9 cellular contexts compared by ENCODE assay signal in genomic region chr19:51108805-51109146, GRCh38. TPM values are rescaled to one million over a fixed set of nuclear protein-coding genes. Genes with fewer than 3 reads are reported as not detected.
A peak's percentile ranks its signal among the peaks of the same experiment; 100 is the strongest.
DNase-seq lines count a peak whose midpoint lies in the region; ATAC-seq, FAIRE-seq and TF ChIP-seq lines count a peak whose summit lies in the region.
"Had no signal": no experiment of that assay in that cellular context is flagged by ENCODE, and none has a peak within 500 bp of the region (broad histone marks: within the 10 kb centered on the region; RNA-seq: fewer than 3 reads in every experiment).

No MANE protein-coding gene starts in this region.

- no peaks in the 10 kb centered on the region for H3K27me3 Mint-ChIP-seq in T-helper 1 cell treated with Interleukin-12 subunit alpha and Interleukin-12 subunit beta and Interleukin-4 antibody, amounts not matched to agents 30 μg/mL and 1 μg/mL, for 36 hours (ENCODE audit: low read depth)
- H3K27me3 Mint-ChIP-seq in activated B cell treated with CpG ODN at 0.5 μM for 24 hours = peaks cover 2% of the 10 kb centered on the region

- TF ChIP-seq CTCF in activated B cell treated with CpG ODN at 0.5 μM for 24 hours (IDR thresholded peaks at IDR 0.05) = no peak
- no peak for TF ChIP-seq CTCF in right atrium auricular region (IDR thresholded peaks at IDR 0.05)

- peaks cover 16% of the 10 kb centered on the region for H3K36me3 Mint-ChIP-seq in T-helper 1 cell treated with Interleukin-12 subunit alpha and Interleukin-12 subunit beta and Interleukin-4 antibody, amounts not matched to agents 30 μg/mL and 1 μg/mL, for 36 hours (ENCODE audit: low read depth)
- H3K36me3 Mint-ChIP-seq in activated B cell treated with CpG ODN at 0.5 μM for 24 hours (ENCODE audit: low read depth) = peaks cover 28% of the 10 kb centered on the region

- H3K27me3 ChIP-seq in right atrium auricular region = no peaks in the 10 kb centered on the region
- no peaks in the 10 kb centered on the region for H3K27me3 ChIP-seq in small intestine (ENCODE audit: control insufficient read depth in 2 of 2, insufficient read depth in 2 of 2, low read length in 2 of 2)

- 3 to 7% (median 5%) methylated on average over 15 of the region's 15 CpGs for WGBS in small intestine, 3 donors

- peak overlapping the region; percentile 92 for H3K27ac Mint-ChIP-seq in T-helper 1 cell treated with Interleukin-12 subunit alpha and Interleukin-12 subunit beta and Interleukin-4 antibody, amounts not matched to agents 30 μg/mL and 1 μg/mL, for 36 hours
- H3K27ac Mint-ChIP-seq in activated B cell treated with CpG ODN at 0.5 μM for 24 hours = peak overlapping the region; percentile 96

- POLR2A ChIA-PET in activated B cell treated with CpG ODN at 0.5 μM for 24 hours (lab: Charles Lee) = interaction anchor here (0.6 kb wide), 1 partner anchor 14 kb away, joined by 8 read pairs; no protein-coding TSS in a partner anchor

- H3K27ac ChIP-seq in right atrium auricular region (peak overlapping the region; percentile 56 to 70), small intestine (ENCODE audit: low read depth in 1 of 2, low read length in 1 of 2) (peak overlapping the region in 1 of 2 donors; percentile 70)

- intact Hi-C loops in activated B cell treated with CpG ODN at 0.5 μM for 24 hours (cut with micrococcal nuclease) = loop anchor here (1.0 to 10.0 kb wide), 3 partner anchors 486 to 764 kb away; partner anchors contain the start of gene JOSD2

- peaks cover 1% of the 10 kb centered on the region for H3K36me3 ChIP-seq in right atrium auricular region
- H3K36me3 ChIP-seq in small intestine (ENCODE audit: control insufficient read depth in 2 of 2, insufficient read depth in 2 of 2, low read length in 2 of 2) = no peaks in the 10 kb centered on the region

- peak overlapping the region; percentile 93 for H3K4me3 Mint-ChIP-seq in T-helper 1 cell treated with Interleukin-12 subunit alpha and Interleukin-12 subunit beta and Interleukin-4 antibody, amounts not matched to agents 30 μg/mL and 1 μg/mL, for 36 hours
- H3K4me3 Mint-ChIP-seq in activated B cell treated with CpG ODN at 0.5 μM for 24 hours = peak overlapping the region; percentile 93

- peak; percentile 23 for ATAC-seq in HG02981 (IDR thresholded peaks at IDR 0.05; ENCODE audit: unreplicated experiment)
- ATAC-seq in activated B cell treated with CpG ODN at 0.5 μM for 24 hours (ENCODE audit: low read depth) = peak; percentile 32

- H3K4me3 ChIP-seq in right atrium auricular region (peak overlapping the region; percentile 57 to 77), small intestine (ENCODE audit: low read depth in 1 of 2, low read length in 2 of 2) (peak overlapping the region; percentile 38 to 54)

- H3K9me3 ChIP-seq in right atrium auricular region (no peaks in the 10 kb centered on the region), small intestine (ENCODE audit: control insufficient read depth, low read depth) (no peaks in the 10 kb centered on the region)

- FAIRE-seq in small intestine (lab: Jason Lieb, UNC) = no peak

- CTCF ChIA-PET in activated B cell treated with CpG ODN at 0.5 μM for 24 hours (lab: Charles Lee) = no interaction called here

- no peaks in the 10 kb centered on the region for H3K9me3 Mint-ChIP-seq in T-helper 1 cell treated with Interleukin-12 subunit alpha and Interleukin-12 subunit beta and Interleukin-4 antibody, amounts not matched to agents 30 μg/mL and 1 μg/mL, for 36 hours
- H3K9me3 Mint-ChIP-seq in activated B cell treated with CpG ODN at 0.5 μM for 24 hours = no peaks in the 10 kb centered on the region

- H3K4me1 Mint-ChIP-seq in T-helper 1 cell treated with Interleukin-12 subunit alpha and Interleukin-12 subunit beta and Interleukin-4 antibody, amounts not matched to agents 30 μg/mL and 1 μg/mL, for 36 hours (ENCODE audit: low read depth) = peaks cover 25% of the 10 kb centered on the region
- peaks cover 28% of the 10 kb centered on the region for H3K4me1 Mint-ChIP-seq in activated B cell treated with CpG ODN at 0.5 μM for 24 hours

- peaks cover 0 to 18% of the 10 kb centered on the region in 2 donors for H3K4me1 ChIP-seq in right atrium auricular region
- H3K4me1 ChIP-seq in small intestine (ENCODE audit: control insufficient read depth in 2 of 2, insufficient read depth in 1 of 2, low read depth in 1 of 2, low read length in 1 of 2) = peaks cover 0 to 2% of the 10 kb centered on the region in 2 donors

- no peak for DNase-seq in T-helper 1 cell
- no peak for DNase-seq in activated B cell treated with CpG ODN at 0.5 μM for 24 hours
- DNase-seq in right atrium auricular region (ENCODE audit: low spot score) = no peak
- DNase-seq in small intestine = no peak
- DNase-seq in AG08396 (ENCODE audit: low spot score) = no peak
- DNase-seq in AG20443 (ENCODE audit: low spot score) = no peak

RNA-seq across cellular contexts. Expression of gene CTU1, which starts 0.6 kb away (rescaled TPM):
- 7.8 and 8.9 TPM in 2 replicates for total RNA-seq in activated B cell treated with CpG ODN at 0.5 μM for 24 hours
- total RNA-seq in right atrium auricular region = 1 to 10 TPM; 4.8 to 7.7 TPM
- 1 to 10 TPM; 1.3 to 2.7 (median 1.9) TPM for polyA plus RNA-seq in small intestine

RNA-seq across cellular contexts. Expression of gene SIGLEC9, which starts 15.9 kb away (rescaled TPM):
- 0.29 TPM in 1 of 2 replicates, not detected in the other for total RNA-seq in activated B cell treated with CpG ODN at 0.5 μM for 24 hours
- 1 to 10 TPM; 1.5 to 7.4 TPM for total RNA-seq in right atrium auricular region
- 1 to 10 TPM in 2 of 3 donors, under 1 TPM in 1; 0.81 to 3.4 (median 1.1) TPM for polyA plus RNA-seq in small intestine

RNA-seq across cellular contexts. Expression of gene KLK14, which starts 26.1 kb away (rescaled TPM):
- total RNA-seq in activated B cell treated with CpG ODN at 0.5 μM for 24 hours = 0.76 and 0.82 TPM in 2 replicates
- under 1 TPM in 1 of 2 donors, not detected in 1; 0.35 TPM for total RNA-seq in right atrium auricular region
- polyA plus RNA-seq in small intestine = under 1 TPM in 1 of 3 donors, not detected in 2; 0.22 TPM
- total RNA-seq: dermis microvascular lymphatic vessel endothelial cell had no signal

RNA-seq across cellular contexts. Expression of gene SIGLEC7, which starts 33.3 kb away (rescaled TPM):
- total RNA-seq in activated B cell treated with CpG ODN at 0.5 μM for 24 hours (not detected in 2 replicates), right atrium auricular region (1 to 10 TPM in 1 of 2 donors, under 1 TPM in 1; 0.26 to 1.7 TPM)
- 1 to 10 TPM in 2 of 3 donors, under 1 TPM in 1; 0.45 to 1.9 (median 1.1) TPM for polyA plus RNA-seq in small intestine

RNA-seq across cellular contexts. Expression of gene KLK13, which starts 43.9 kb away (rescaled TPM):
- total RNA-seq in activated B cell treated with CpG ODN at 0.5 μM for 24 hours (not detected in 2 replicates), right atrium auricular region (not detected)
- 1 to 10 TPM; 1.9 to 5.9 (median 3.1) TPM for polyA plus RNA-seq in small intestine
- total RNA-seq: dermis microvascular lymphatic vessel endothelial cell had no signal
